In the genomic region with DNA sequence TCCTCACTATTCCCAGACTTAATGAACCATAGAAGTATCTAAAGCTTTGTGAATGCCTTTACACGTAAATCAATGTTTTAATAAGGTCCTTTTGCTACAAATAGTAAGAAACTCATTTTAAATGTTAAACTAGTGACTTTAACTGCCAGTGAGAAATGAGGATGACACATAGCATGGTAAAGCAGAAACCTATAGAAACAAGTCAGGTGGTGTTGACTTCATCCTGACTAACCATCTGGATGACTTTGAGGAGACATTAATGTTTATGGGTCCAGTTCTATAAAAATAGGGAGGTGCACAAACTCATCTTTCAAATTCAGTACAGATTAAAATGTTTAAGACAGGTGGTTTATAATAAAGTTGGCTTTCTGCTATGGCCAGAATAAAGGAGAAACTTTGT, we compare ENCODE assay signal across 22 cellular contexts.
DNase-seq lines count a peak whose midpoint lies in the region; ATAC-seq and TF ChIP-seq lines count a peak whose summit lies in the region.
"Had no signal": no experiment of that assay in that cellular context is flagged by ENCODE, and none has a peak within 500 bp of the region (broad histone marks: within the 10 kb centered on the region; RNA-seq: fewer than 3 reads in every experiment).

No MANE protein-coding gene starts in this region.

- H3K4me3 ChIP-seq in esophagus muscularis mucosa = no peak overlapping the region
- H3K4me3 ChIP-seq: BLaER1, GM23248, HAP-1, PC-9, SK-N-MC had no signal

- no peak for TF ChIP-seq EP300 in esophagus muscularis mucosa (IDR thresholded peaks at IDR 0.05)

- H3K27ac Mint-ChIP-seq in stimulated activated effector memory CD8-positive, alpha-beta T cell treated with anti-CD3 and anti-CD28 coated beads, Interleukin-12 subunit alpha, Interleukin-12 subunit beta, amount 100 ng/mL, for 72 hours = peak overlapping the region; percentile 9

- H3K27ac ChIP-seq in cingulate gyrus (ENCODE audit: low read depth, low read length) = peak overlapping the region; percentile 33
- no peak overlapping the region for H3K27ac ChIP-seq in esophagus muscularis mucosa (replicated peaks in 1 of 4)
- H3K27ac ChIP-seq: BLaER1, GM23248, PC-9, RWPE1, SK-N-MC had no signal

- no peaks in the 10 kb centered on the region for H3K27me3 ChIP-seq in esophagus muscularis mucosa
- H3K27me3 ChIP-seq: BLaER1 had no signal

- H3K36me3 ChIP-seq in esophagus muscularis mucosa = no peaks in the 10 kb centered on the region
- H3K36me3 ChIP-seq: BLaER1, HAP-1 had no signal

- peak; percentile 52 for ATAC-seq in stimulated activated effector memory CD8-positive, alpha-beta T cell treated with anti-CD3 and anti-CD28 coated beads, Interleukin-12 subunit alpha, Interleukin-12 subunit beta, amount 100 ng/mL, for 72 hours
- ATAC-seq: HepG2 had no signal

- intact Hi-C loops in esophagus muscularis mucosa (cut with DNase I) = no loop called here

- no peak overlapping the region for H3K4me3 Mint-ChIP-seq in stimulated activated effector memory CD8-positive, alpha-beta T cell treated with anti-CD3 and anti-CD28 coated beads, Interleukin-12 subunit alpha, Interleukin-12 subunit beta, amount 100 ng/mL, for 72 hours
- H3K4me3 Mint-ChIP-seq: CD4-positive, alpha-beta memory T cell had no signal

- peaks cover 2% of the 10 kb centered on the region for H3K9me3 Mint-ChIP-seq in stimulated activated effector memory CD8-positive, alpha-beta T cell treated with anti-CD3 and anti-CD28 coated beads, Interleukin-12 subunit alpha, Interleukin-12 subunit beta, amount 100 ng/mL, for 72 hours

- H3K4me1 Mint-ChIP-seq in stimulated activated effector memory CD8-positive, alpha-beta T cell treated with anti-CD3 and anti-CD28 coated beads, Interleukin-12 subunit alpha, Interleukin-12 subunit beta, amount 100 ng/mL, for 72 hours = peaks cover 22% of the 10 kb centered on the region

- DNase-seq in HT1080 (ENCODE audit: low read depth) (peak; percentile 18), RKO (ENCODE audit: low spot score) (peak; percentile 19), esophagus muscularis mucosa (ENCODE audit: extremely low spot score) (no peak), DMS53 treated with DMSO at 0.1 percent for 48 hours (lab: John Stamatoyannopoulos, UW; ENCODE audit: unreplicated experiment) (no peak)
- DNase-seq in stimulated activated effector memory CD8-positive, alpha-beta T cell treated with anti-CD3 and anti-CD28 coated beads, Interleukin-12 subunit alpha, Interleukin-12 subunit beta, amount 100 ng/mL, for 72 hours (ENCODE audit: low spot score in 2 of 2) = no peak
- no peak for DNase-seq in activated naive CD4-positive, alpha-beta T cell treated with anti-CD3 and anti-CD28 coated beads, Interleukin-2, amount 50 U/mL, for 16 hours
- DNase-seq: CD4-positive, alpha-beta memory T cell; DMS153; GDM1; GM23248; KG1; NCI-H1694 treated with DMSO at 0.1 percent for 48 hours; NCI-H446; NCI-H526 treated with DMSO at 0.1 percent for 48 hours; PC-9; SHP77 treated with DMSO at 0.1 percent for 48 hours had no signal

- no peak for TF ChIP-seq CTCF in esophagus muscularis mucosa (IDR thresholded peaks at IDR 0.05)

- no peaks in the 10 kb centered on the region for H3K36me3 Mint-ChIP-seq in stimulated activated effector memory CD8-positive, alpha-beta T cell treated with anti-CD3 and anti-CD28 coated beads, Interleukin-12 subunit alpha, Interleukin-12 subunit beta, amount 100 ng/mL, for 72 hours

- H3K4me1 ChIP-seq in esophagus muscularis mucosa = peaks cover 0 to 9% (median 6%) of the 10 kb centered on the region in 4 donors
- H3K4me1 ChIP-seq: HAP-1 had no signal

- no peak for TF ChIP-seq POLR2A in esophagus muscularis mucosa (IDR thresholded peaks at IDR 0.05; ENCODE audit: low read depth)

- no peaks in the 10 kb centered on the region for H3K9me3 ChIP-seq in esophagus muscularis mucosa
- H3K9me3 ChIP-seq: BLaER1, HAP-1 had no signal

- WGBS in esophagus muscularis mucosa = 97% methylated on average over 1 of the region's 1 CpG

Comparison
In these comparisons a context has a peak if more than half of its experiments do, and no peak if none do; other contexts are left out.
1. DNase-seq: peak in HT1080 (single experiment) and RKO (single experiment); none in stimulated activated effector memory CD8-positive, alpha-beta T cell treated with anti-CD3 and anti-CD28 coated beads, Interleukin-12 subunit alpha, Interleukin-12 subunit beta, amount 100 ng/mL, for 72 hours (0 of 2), esophagus muscularis mucosa (single experiment), DMS53 treated with DMSO at 0.1 percent for 48 hours (single experiment) and activated naive CD4-positive, alpha-beta T cell treated with anti-CD3 and anti-CD28 coated beads, Interleukin-2, amount 50 U/mL, for 16 hours (single experiment).